16 cellular contexts compared by ENCODE assay signal in genomic region chr1:26703466-26703865, GRCh38. TPM values are rescaled to one million over a fixed set of nuclear protein-coding genes. Genes with fewer than 3 reads are reported as not detected.
DNase-seq lines count a peak whose midpoint lies in the region; ATAC-seq and TF ChIP-seq lines count a peak whose summit lies in the region.
"Had no signal": no experiment of that assay in that cellular context is flagged by ENCODE, and none has a peak within 500 bp of the region (broad histone marks: within the 10 kb centered on the region; RNA-seq: fewer than 3 reads in every experiment).

No MANE protein-coding gene starts in this region.

- peak overlapping the region; percentile 96 for H3K9ac ChIP-seq in Loucy (ENCODE audit: low read depth, low read length, poor library complexity, severe bottlenecking)

- peaks cover 4 to 34% of the 10 kb centered on the region in 2 donors for H3K36me3 Mint-ChIP-seq in CD4-positive, alpha-beta memory T cell
- H3K36me3 Mint-ChIP-seq in central memory CD8-positive, alpha-beta T cell (ENCODE audit: insufficient read depth): peaks cover 18% of the 10 kb centered on the region
- H3K36me3 Mint-ChIP-seq in T-helper 2 cell treated with Interferon-gamma antibody and Interleukin-4, amounts not matched to agents 5 μg/mL and 100 μg/mL, for 36 hours (ENCODE audit: low read depth): peaks cover 40% of the 10 kb centered on the region

- CTCF ChIA-PET in CD4-positive, alpha-beta memory T cell (lab: Charles Lee; ENCODE audit: partially characterized antibody): interaction anchor here (0.8 to 2.1 kb wide), 11 partner anchors 10 to 106 kb away, joined by 3 to 8 read pairs (median 4); no protein-coding TSS in a partner anchor

- peaks cover 0 to 31% (median 14%) of the 10 kb centered on the region in 4 donors for H3K4me1 Mint-ChIP-seq in CD4-positive, alpha-beta memory T cell
- H3K4me1 Mint-ChIP-seq in central memory CD8-positive, alpha-beta T cell: peaks cover 30% of the 10 kb centered on the region
- H3K4me1 Mint-ChIP-seq in T-helper 2 cell treated with Interferon-gamma antibody and Interleukin-4, amounts not matched to agents 5 μg/mL and 100 μg/mL, for 36 hours (ENCODE audit: low read depth): peaks cover 24% of the 10 kb centered on the region

- POLR2A ChIA-PET in CD4-positive, alpha-beta memory T cell (lab: Charles Lee; ENCODE audit: partially characterized antibody): interaction anchor here (0.8 to 16.5 kb wide), 9 partner anchors 11 to 130 kb away, joined by 3 to 595 read pairs (median 4); partner anchors contain the start of gene PIGV

- H3F3A ChIP-seq in Loucy (ENCODE audit: low read depth): no peaks in the 10 kb centered on the region

- H3K36me3 ChIP-seq in CD4-positive, alpha-beta memory T cell (ENCODE audit: insufficient read depth, low read length): peaks cover 4% of the 10 kb centered on the region
- H3K36me3 ChIP-seq in Loucy (ENCODE audit: insufficient read depth, low read length) (peaks cover 18% of the 10 kb centered on the region; the same call in 1 of the 2 replicates), neutrophil (no peaks in the 10 kb centered on the region)

- H3K27me3 Mint-ChIP-seq in CD4-positive, alpha-beta memory T cell: no peaks in the 10 kb centered on the region
- no peaks in the 10 kb centered on the region for H3K27me3 Mint-ChIP-seq in central memory CD8-positive, alpha-beta T cell
- H3K27me3 Mint-ChIP-seq in T-helper 2 cell treated with Interferon-gamma antibody and Interleukin-4, amounts not matched to agents 5 μg/mL and 100 μg/mL, for 36 hours (ENCODE audit: low read depth): no peaks in the 10 kb centered on the region
- H3K27me3 Mint-ChIP-seq: progenitor cell of endocrine pancreas had no signal

- H3K27me3 ChIP-seq in CD4-positive, alpha-beta memory T cell (ENCODE audit: insufficient read depth, low read length): no peaks in the 10 kb centered on the region
- no peaks in the 10 kb centered on the region for H3K27me3 ChIP-seq in Loucy (ENCODE audit: insufficient read depth, low read length, poor library complexity, severe bottlenecking)
- no peaks in the 10 kb centered on the region for H3K27me3 ChIP-seq in neutrophil

- H3K4me2 ChIP-seq in Loucy (ENCODE audit: low read depth, low read length, poor library complexity, severe bottlenecking): peak overlapping the region; percentile 89

- H3K4me3 ChIP-seq in CD4-positive, alpha-beta memory T cell (ENCODE audit: low read length in 2 of 2): no peak overlapping the region
- H3K4me3 ChIP-seq in Loucy (ENCODE audit: low read length, poor library complexity, severe bottlenecking) (peak overlapping the region; percentile 80), neutrophil (ENCODE audit: low read depth in 1 of 2, low read length in 1 of 2) (no peak overlapping the region)
- H3K4me3 ChIP-seq: mucosa of descending colon had no signal

- TF ChIP-seq CTCF in Loucy (conservative IDR thresholded peaks at IDR 0.05; ENCODE audit: low read length): no peak
- no peak for TF ChIP-seq CTCF in neutrophil (IDR thresholded peaks at IDR 0.05)

- H3K27ac Mint-ChIP-seq in CD4-positive, alpha-beta memory T cell: peak overlapping the region in 4 of 7 donors; percentile 31 to 83 (median 54)
- H3K27ac Mint-ChIP-seq in central memory CD8-positive, alpha-beta T cell (ENCODE audit: low read depth): no peak overlapping the region
- no peak overlapping the region for H3K27ac Mint-ChIP-seq in T-helper 2 cell treated with Interferon-gamma antibody and Interleukin-4, amounts not matched to agents 5 μg/mL and 100 μg/mL, for 36 hours

- peaks cover 100% of the 10 kb centered on the region for H3K79me2 ChIP-seq in Loucy (ENCODE audit: insufficient read depth, low read length)

- ATAC-seq in central memory CD8-positive, alpha-beta T cell (replicated peaks; ENCODE audit: extremely low read depth, poor library complexity, severe bottlenecking): no peak
- ATAC-seq in HG03280 (IDR thresholded peaks at IDR 0.05; ENCODE audit: unreplicated experiment): no peak
- ATAC-seq: mucosa of descending colon had no signal

- H2AFZ ChIP-seq in Loucy (ENCODE audit: low read length): no peak overlapping the region

- H3K27ac ChIP-seq in CD4-positive, alpha-beta memory T cell (ENCODE audit: low read depth, low read length): no peak overlapping the region
- H3K27ac ChIP-seq in neutrophil: peak overlapping the region; percentile 96
- H3K27ac ChIP-seq: RWPE1 had no signal

- H3K9me3 ChIP-seq in CD4-positive, alpha-beta memory T cell (ENCODE audit: control insufficient read depth in 1 of 2, low read length in 2 of 2): no peaks in the 10 kb centered on the region
- H3K9me3 ChIP-seq in Loucy (ENCODE audit: insufficient read depth, low read depth, low read length) (no peaks in the 10 kb centered on the region), neutrophil (no peaks in the 10 kb centered on the region)
- H3K9me3 ChIP-seq: mucosa of descending colon had no signal

- peaks cover 90% of the 10 kb centered on the region for H3K4me1 ChIP-seq in CD4-positive, alpha-beta memory T cell (ENCODE audit: insufficient read depth, low read length)
- H3K4me1 ChIP-seq in Loucy (ENCODE audit: insufficient read depth, low read length, poor library complexity, severe bottlenecking): peaks cover 83% of the 10 kb centered on the region
- H3K4me1 ChIP-seq in neutrophil (ENCODE audit: control insufficient read depth in 1 of 2, insufficient read depth in 1 of 2, low read depth in 1 of 2, low read length in 1 of 2): peaks cover 90 to 93% of the 10 kb centered on the region in 2 experiments

- intact Hi-C loops in CD4-positive, alpha-beta memory T cell (cut with micrococcal nuclease): no loop called here

- no peak for DNase-seq in CD4-positive, alpha-beta memory T cell
- DNase-seq in central memory CD8-positive, alpha-beta T cell (ENCODE audit: low spot score in 2 of 2): no peak
- DNase-seq in T-helper 2 cell treated with Interferon-gamma antibody and Interleukin-4, amounts not matched to agents 5 μg/mL and 100 μg/mL, for 36 hours (ENCODE audit: low spot score): no peak
- DNase-seq in central memory CD4-positive, alpha-beta T cell: no peak
- no peak for DNase-seq in SK-N-DZ (ENCODE audit: low spot score)
- DNase-seq: activated CD8-positive, alpha-beta T cell treated with anti-CD3 and anti-CD28 coated beads, Interleukin-2, amount 10 ng/mL, durations not matched to agents 7 days and 5 days; activated naive CD4-positive, alpha-beta T cell; kidney; mucosa of descending colon; NCI-H524; T1000 had no signal

- no peaks in the 10 kb centered on the region for H3K9me3 Mint-ChIP-seq in CD4-positive, alpha-beta memory T cell
- H3K9me3 Mint-ChIP-seq in central memory CD8-positive, alpha-beta T cell: no peaks in the 10 kb centered on the region
- no peaks in the 10 kb centered on the region for H3K9me3 Mint-ChIP-seq in T-helper 2 cell treated with Interferon-gamma antibody and Interleukin-4, amounts not matched to agents 5 μg/mL and 100 μg/mL, for 36 hours

- H3K9me2 ChIP-seq in Loucy (replicated peaks; ENCODE audit: low read depth, low read length): no peaks in the 10 kb centered on the region

- peak overlapping the region in 1 of 8 donors; percentile 13 for H3K4me3 Mint-ChIP-seq in CD4-positive, alpha-beta memory T cell
- peak overlapping the region; percentile 26 for H3K4me3 Mint-ChIP-seq in central memory CD8-positive, alpha-beta T cell
- no peak overlapping the region for H3K4me3 Mint-ChIP-seq in T-helper 2 cell treated with Interferon-gamma antibody and Interleukin-4, amounts not matched to agents 5 μg/mL and 100 μg/mL, for 36 hours
- H3K4me3 Mint-ChIP-seq: activated CD8-positive, alpha-beta T cell treated with anti-CD3 and anti-CD28 coated beads, Interleukin-2, amount 10 ng/mL, durations not matched to agents 7 days and 5 days had no signal

- peaks cover 98% of the 10 kb centered on the region for H4K20me1 ChIP-seq in Loucy (ENCODE audit: insufficient read depth, low read length, poor library complexity, severe bottlenecking)

RNA-seq across cellular contexts. Expression of gene ARID1A, which starts 7.7 kb away (rescaled TPM):
- total RNA-seq in CD4-positive, alpha-beta memory T cell: 100 to 1,000 TPM; 112 to 127 TPM
- polyA plus RNA-seq in CD4-positive, alpha-beta memory T cell: 10 to 100 TPM in 1 of 2 donors, 1 to 10 TPM in 1; 4.2 to 30.4 TPM
- polyA plus RNA-seq in SK-N-DZ (2014; cell fraction: cytosol; rRNA removed): 28.8 and 29.1 TPM in 2 replicates
- 14.1 and 24.3 TPM in 2 replicates for polyA plus RNA-seq in SK-N-DZ (2014; cell fraction: nucleus; rRNA removed)

Comparison
In these comparisons a context has a peak if more than half of its experiments do, and no peak if none do; other contexts are left out.
1. H3K27ac Mint-ChIP-seq: peak in CD4-positive, alpha-beta memory T cell (4 of 7); none in central memory CD8-positive, alpha-beta T cell (single experiment) and T-helper 2 cell treated with Interferon-gamma antibody and Interleukin-4, amounts not matched to agents 5 μg/mL and 100 μg/mL, for 36 hours (single experiment).